Comparison of ENCODE assay signal across 8 cellular contexts in the genomic region with DNA sequence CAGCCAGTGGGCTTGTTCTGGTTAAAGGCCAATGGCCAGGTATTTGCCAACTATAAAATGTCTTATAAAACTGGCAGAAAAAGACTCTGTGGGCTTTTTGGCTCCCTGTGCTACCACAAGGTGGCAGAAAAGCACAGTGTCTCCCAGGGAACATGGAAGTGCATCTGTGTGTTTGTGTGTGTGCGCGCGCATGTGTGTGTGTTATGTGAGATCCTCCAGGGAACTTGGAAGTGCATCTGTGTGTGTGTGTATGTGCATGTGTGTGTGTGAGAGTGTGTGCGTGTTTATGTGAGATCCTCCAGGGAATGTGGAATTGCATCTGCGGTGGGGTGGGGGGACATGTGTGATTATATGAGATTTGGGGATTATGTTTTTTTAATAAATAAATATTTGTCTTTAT. TPM values are rescaled to one million over a fixed set of nuclear protein-coding genes. Genes with fewer than 3 reads are reported as not detected.
A peak's percentile ranks its signal among the peaks of the same experiment; 100 is the strongest.
DNase-seq lines count a peak whose midpoint lies in the region; ATAC-seq and TF ChIP-seq lines count a peak whose summit lies in the region.

No MANE protein-coding gene starts in this region.

- intact Hi-C loops in Right ventricle myocardium superior (cut with DNase I) (no loop called here), cardiac septum (cut with DNase I) (loop anchor here (2.0 kb wide), 1 partner anchor 466 kb away; no protein-coding TSS in a partner anchor)

- H3K4me3 ChIP-seq in fibroblast of mammary gland (ENCODE audit: control insufficient read depth, low read depth, low read length) (no peak overlapping the region), parathyroid adenoma (ENCODE audit: low read depth, low read length) (no peak overlapping the region)

- TF ChIP-seq CTCF in fibroblast of mammary gland (conservative IDR thresholded peaks at IDR 0.05; ENCODE audit: control insufficient read depth, insufficient read depth, low read depth, low read length) (peak; percentile 84), parathyroid adenoma (IDR thresholded peaks at IDR 0.05) (peak; percentile 26)

- no peak overlapping the region for H3K27ac ChIP-seq in parathyroid adenoma

- H2AFZ ChIP-seq in parathyroid adenoma = no peak overlapping the region

- no peak overlapping the region for H3K4me2 ChIP-seq in parathyroid adenoma (ENCODE audit: low read length)

- H3K27me3 ChIP-seq in parathyroid adenoma (ENCODE audit: control insufficient read depth, insufficient read depth, low read length) = no peaks in the 10 kb centered on the region

- H3K4me1 ChIP-seq in parathyroid adenoma = no peaks in the 10 kb centered on the region

- ATAC-seq in Right ventricle myocardium superior (ENCODE audit: poor library complexity) (no peak), HG02981 (IDR thresholded peaks at IDR 0.05; ENCODE audit: unreplicated experiment) (no peak), HG03378 (IDR thresholded peaks at IDR 0.05; ENCODE audit: unreplicated experiment) (no peak)

- H3K9ac ChIP-seq in parathyroid adenoma = no peak overlapping the region

- no peaks in the 10 kb centered on the region for H3K36me3 ChIP-seq in parathyroid adenoma (ENCODE audit: control insufficient read depth, insufficient read depth, low read length)

- no peaks in the 10 kb centered on the region for H3K9me3 ChIP-seq in parathyroid adenoma (ENCODE audit: control insufficient read depth, low read length)

- no peaks in the 10 kb centered on the region for H3K79me2 ChIP-seq in parathyroid adenoma

- DNase-seq in Right ventricle myocardium superior (peak; percentile 47), cardiac septum (ENCODE audit: low spot score) (no peak), NCI-H2081 (lab: John Stamatoyannopoulos, UW) (peak; percentile 27 to 44), fibroblast of mammary gland (ENCODE audit: low read depth) (peak; percentile 81)
- peak; percentile 77 for DNase-seq in activated CD4-positive, alpha-beta T cell treated with anti-CD3 and anti-CD28 coated beads for 48 hours

RNA-seq across cellular contexts. Expression of a gene that starts 30.2 kb away (rescaled TPM):
- total RNA-seq in Right ventricle myocardium superior (23.9 TPM), cardiac septum (33.8 TPM)
